Comparison of ENCODE assay signal across 10 cellular contexts in genomic region chr20:46683068-46683477, GRCh38. TPM values are rescaled to one million over a fixed set of nuclear protein-coding genes. Genes with fewer than 3 reads are reported as not detected.
DNase-seq lines count a peak whose midpoint lies in the region; ATAC-seq and TF ChIP-seq lines count a peak whose summit lies in the region.
"Had no signal": no experiment of that assay in that cellular context is flagged by ENCODE, and none has a peak within 500 bp of the region (broad histone marks: within the 10 kb centered on the region; RNA-seq: fewer than 3 reads in every experiment).

No MANE protein-coding gene starts in this region.

- no peak overlapping the region for H3K18ac ChIP-seq in trophoblast cell (ENCODE audit: low read length)

- H3K4me3 Mint-ChIP-seq in T-helper 17 cell, result no peak overlapping the region

- in situ Hi-C loops in GM23248 (cut with MboI), result no loop called here

- no peak overlapping the region for H4K91ac ChIP-seq in trophoblast cell (ENCODE audit: low read depth, low read length)

- H3K4me3 ChIP-seq in GM23248 (peak overlapping the region; percentile 81), fibroblast of lung (replicated peaks in 1 of 4; ENCODE audit: control extremely low read depth in 1 of 4, insufficient read depth in 1 of 4, low read depth in 3 of 4, low read length in 4 of 4) (peak overlapping the region in 3 of 4 experiments; percentile 52 to 89 (median 64)), trophoblast cell (ENCODE audit: low read depth, low read length) (no peak overlapping the region)

- no peak overlapping the region for H3K4ac ChIP-seq in trophoblast cell (ENCODE audit: low read depth, low read length)

- H3K36me3 ChIP-seq in GM23248 (ENCODE audit: low read depth), result peaks cover 14% of the 10 kb centered on the region; the same call in 1 of the 2 replicates
- peaks cover 5% of the 10 kb centered on the region for H3K36me3 ChIP-seq in fibroblast of lung (ENCODE audit: control insufficient read depth, insufficient read depth, low read length)
- H3K36me3 ChIP-seq in trophoblast cell (ENCODE audit: control insufficient read depth in 1 of 2, insufficient read depth in 2 of 2, low read length in 2 of 2), result peaks cover 10 to 11% of the 10 kb centered on the region in 2 experiments

- no peak overlapping the region for H4K8ac ChIP-seq in trophoblast cell (ENCODE audit: low read depth, low read length)

- peak overlapping the region; percentile 89 for H3K27ac Mint-ChIP-seq in T-helper 17 cell

- no peak for TF ChIP-seq CTCF in fibroblast of lung (conservative IDR thresholded peaks at IDR 0.05 in 1 of 2, IDR thresholded peaks at IDR 0.05 in 1 of 2; ENCODE audit: low read depth in 1 of 2, low read length in 2 of 2)

- no peak overlapping the region for H2AFZ ChIP-seq in GM23248
- H2AFZ ChIP-seq in fibroblast of lung (ENCODE audit: low read length), result no peak overlapping the region
- H2AFZ ChIP-seq in trophoblast cell (ENCODE audit: insufficient read depth, low read length, poor library complexity), result no peak overlapping the region

- no peak overlapping the region for H2AK5ac ChIP-seq in trophoblast cell (ENCODE audit: low read length)

- no peak overlapping the region for H3K23ac ChIP-seq in trophoblast cell (ENCODE audit: low read length)

- peaks cover 40% of the 10 kb centered on the region for H3K4me1 Mint-ChIP-seq in T-helper 17 cell

- H2BK120ac ChIP-seq in trophoblast cell (ENCODE audit: insufficient read depth, low read length, poor library complexity), result no peak overlapping the region

- no peak overlapping the region for H2BK12ac ChIP-seq in trophoblast cell (ENCODE audit: low read length)

- H3K4me2 ChIP-seq in GM23248 (ENCODE audit: unreplicated experiment) (peak overlapping the region; percentile 95), fibroblast of lung (ENCODE audit: extremely low read depth, insufficient read depth, low read length) (peak overlapping the region; percentile 42), trophoblast cell (ENCODE audit: low read length) (peak overlapping the region; percentile 76)

- no peaks in the 10 kb centered on the region for H3K27me3 ChIP-seq in GM23248 (replicated peaks; ENCODE audit: insufficient read depth)
- H3K27me3 ChIP-seq in fibroblast of lung (ENCODE audit: control insufficient read depth, insufficient read depth, low read length), result no peaks in the 10 kb centered on the region
- H3K27me3 ChIP-seq in trophoblast cell (ENCODE audit: insufficient read depth, low read length), result no peaks in the 10 kb centered on the region

- peaks cover 60% of the 10 kb centered on the region for H3K79me2 ChIP-seq in GM23248 (ENCODE audit: insufficient read depth)
- peaks cover 36% of the 10 kb centered on the region for H3K79me2 ChIP-seq in fibroblast of lung (ENCODE audit: control insufficient read depth, insufficient read depth, low read length)
- peaks cover 4% of the 10 kb centered on the region for H3K79me2 ChIP-seq in trophoblast cell (ENCODE audit: control insufficient read depth, insufficient read depth, low read length, poor library complexity)

- peaks cover 22% of the 10 kb centered on the region for H3F3A ChIP-seq in GM23248 (ENCODE audit: insufficient read depth)

- no peaks in the 10 kb centered on the region for H4K20me1 ChIP-seq in GM23248 (ENCODE audit: insufficient read depth)
- no peaks in the 10 kb centered on the region for H4K20me1 ChIP-seq in fibroblast of lung (ENCODE audit: control insufficient read depth, extremely low read depth, insufficient read depth, low read length)

- H3K9ac ChIP-seq in GM23248 (peak overlapping the region; percentile 94; the same call in 1 of the 2 replicates), fibroblast of lung (ENCODE audit: insufficient read depth, low read length) (no peak overlapping the region), trophoblast cell (ENCODE audit: low read length) (no peak overlapping the region)

- no peak overlapping the region for H2BK5ac ChIP-seq in trophoblast cell (ENCODE audit: low read depth, low read length, poor library complexity)

- WGBS in GM23248 (ENCODE audit: low coverage in 1 of 2, low lambda C conversion rate in 2 of 2, missing lambda C conversion rate in 2 of 2), 2 experiments, result 55% methylated on average over 8 of the region's 8 CpGs
- WGBS in trophoblast cell (ENCODE audit: extremely low coverage, insufficient coverage, insufficient read length), result no CpG with 5 or more reads among the region's 8 CpGs

- ATAC-seq in T-helper 17 cell, result no peak
- ATAC-seq in GM18873 (IDR thresholded peaks at IDR 0.05; ENCODE audit: low FRiP score, unreplicated experiment), result no peak
- ATAC-seq in GM21447 (IDR thresholded peaks at IDR 0.05; ENCODE audit: unreplicated experiment), result no peak

- H3K36me3 Mint-ChIP-seq in T-helper 17 cell (ENCODE audit: low read depth), result peaks cover 11% of the 10 kb centered on the region

- no peak overlapping the region for H4K12ac ChIP-seq in trophoblast cell (ENCODE audit: low read depth, low read length)

- H3K79me1 ChIP-seq in trophoblast cell (ENCODE audit: low read length), result no peaks in the 10 kb centered on the region

- DNase-seq in GM23248 (no peak), T-helper 17 cell (no peak), fibroblast of lung (ENCODE audit: low read depth in 2 of 2) (no peak), trophoblast cell (peak in 1 of 2 donors; percentile 44), NCI-H2196 (lab: John Stamatoyannopoulos, UW; ENCODE audit: unreplicated experiment) (no peak), glomerular visceral epithelial cell (ENCODE audit: extremely low spot score) (no peak)
- DNase-seq: Kasumi-1, T-helper 9 cell had no signal

- H3K27me3 Mint-ChIP-seq in T-helper 17 cell, result no peaks in the 10 kb centered on the region

- no peak overlapping the region for H3K14ac ChIP-seq in trophoblast cell (ENCODE audit: low read length)

- H3K27ac ChIP-seq in GM23248, result no peak overlapping the region
- H3K27ac ChIP-seq in fibroblast of lung (ENCODE audit: insufficient read depth, low read length), result no peak overlapping the region
- no peak overlapping the region for H3K27ac ChIP-seq in trophoblast cell (ENCODE audit: low read depth, low read length)

- H3K4me1 ChIP-seq in GM23248 (ENCODE audit: insufficient read depth) (peaks cover 16% of the 10 kb centered on the region), fibroblast of lung (ENCODE audit: control insufficient read depth, extremely low read depth, insufficient read depth, low read length) (no peaks in the 10 kb centered on the region), trophoblast cell (ENCODE audit: control insufficient read depth in 1 of 2, insufficient read depth in 2 of 2, low read length in 2 of 2) (peaks cover 5 to 11% of the 10 kb centered on the region in 2 experiments)

- H3K9me3 ChIP-seq in GM23248 (ENCODE audit: low read depth), result no peaks in the 10 kb centered on the region
- no peaks in the 10 kb centered on the region for H3K9me3 ChIP-seq in T-helper 17 cell (ENCODE audit: control insufficient read depth, low read length, poor library complexity, severe bottlenecking)
- no peaks in the 10 kb centered on the region for H3K9me3 ChIP-seq in fibroblast of lung (ENCODE audit: control insufficient read depth, insufficient read depth, low read depth, low read length)
- no peaks in the 10 kb centered on the region for H3K9me3 ChIP-seq in trophoblast cell (ENCODE audit: insufficient read depth, low read depth, low read length)

- H3K9me2 ChIP-seq in GM23248 (ENCODE audit: insufficient read depth), result no peaks in the 10 kb centered on the region

RNA-seq across cellular contexts. Expression of gene TP53RK, which starts 6.2 kb away (rescaled TPM):
- 20.1 and 24.1 TPM in 2 replicates for total RNA-seq in GM23248 (2014; rRNA removed; shearing (Covaris generic))
- polyA plus RNA-seq in GM23248 (2016; fragmentation: Nextera tagmentation; extraction: Ambion mirVana) (23.6 and 24.0 TPM in 2 replicates), fibroblast of lung (9.2 and 10.5 TPM in 2 replicates)
- total RNA-seq in T-helper 17 cell (1 to 10 TPM; 4.6 to 6.8 TPM), fibroblast of lung (19.5 TPM in 2 replicates)
- 10.0 and 12.9 TPM in 2 replicates for polyA plus RNA-seq in fibroblast of lung (2012)
- 5.9 and 6.4 TPM in 2 replicates for polyA minus RNA-seq in fibroblast of lung (ENCODE audit: low replicate concordance)
- polyA plus RNA-seq in trophoblast cell (2013), result 11.1 and 11.8 TPM in 2 replicates

RNA-seq across cellular contexts. Expression of gene SLC2A10, which starts 26.4 kb away (rescaled TPM):
- total RNA-seq in GM23248 (2014; rRNA removed; shearing (Covaris generic)), result 48.0 and 50.2 TPM in 2 replicates
- polyA plus RNA-seq in GM23248 (2016; fragmentation: Nextera tagmentation; extraction: Ambion mirVana) (26.2 and 29.7 TPM in 2 replicates), fibroblast of lung (20.4 and 35.3 TPM in 2 replicates)
- total RNA-seq in T-helper 17 cell (not detected), fibroblast of lung (42.1 and 47.2 TPM in 2 replicates)
- polyA plus RNA-seq in fibroblast of lung (2012), result 15.9 and 24.3 TPM in 2 replicates
- polyA minus RNA-seq in fibroblast of lung (ENCODE audit: low replicate concordance), result 28.0 and 51.5 TPM in 2 replicates
- polyA plus RNA-seq in trophoblast cell (2013), result 10.2 TPM in 2 replicates

RNA-seq across cellular contexts. Expression of gene SLC13A3, which starts 31.8 kb away (rescaled TPM):
- 0.89 and 2.4 TPM in 2 replicates for total RNA-seq in GM23248 (2014; rRNA removed; shearing (Covaris generic))
- polyA plus RNA-seq in GM23248 (2016; fragmentation: Nextera tagmentation; extraction: Ambion mirVana) (2.3 and 4.6 TPM in 2 replicates), fibroblast of lung (2.2 and 2.3 TPM in 2 replicates)
- total RNA-seq in T-helper 17 cell (under 1 TPM in 1 of 2 donors, not detected in 1; 0.10 TPM), fibroblast of lung (4.1 and 5.6 TPM in 2 replicates)
- polyA plus RNA-seq in fibroblast of lung (2012), result 2.8 and 3.4 TPM in 2 replicates
- 2.8 and 14.7 TPM in 2 replicates for polyA minus RNA-seq in fibroblast of lung (ENCODE audit: low replicate concordance)
- 2.9 and 3.4 TPM in 2 replicates for polyA plus RNA-seq in trophoblast cell (2013)

Comparison
In these comparisons a context has a peak if more than half of its experiments do, and no peak if none do; other contexts are left out.
1. H3K4me2 ChIP-seq: peak in every context shown above with its lines; median percentile 95 in GM23248; 76 in trophoblast cell; 42 in fibroblast of lung.
2. RNA of gene SLC2A10, which starts 26.4 kb away (total RNA-seq): 48.0 to 50.2 TPM in GM23248 and 42.1 to 47.2 TPM in fibroblast of lung; not detected in T-helper 17 cell; every median in the first group is over 10 times any median in the second.